Comparison of ENCODE assay signal across 1 cellular context in genomic region chr1:111139956-111140679, GRCh38.
A peak's percentile ranks its signal among the peaks of the same experiment; 100 is the strongest.
TF ChIP-seq lines count a peak whose summit lies in the region.

Gene CEPT1 (plus strand): TSS chr1:111140223. CDS start chr1:111147715, 7,492 bp downstream.
Gene DRAM2 (minus strand): TSS chr1:111140093. CDS start chr1:111131554, 8,539 bp downstream.

TF ChIP-seq in HepG2, 621 proteins besides CTCF, POLR2A, EP300 and RAD21 (continued from another document and continues in another):
- TF ChIP-seq NFE2L1 (CRISPR knock-in tag; IDR thresholded peaks at IDR 0.05; ENCODE audit: borderline replicate concordance) (no peak), CBX2 (IDR thresholded peaks at IDR 0.05; ENCODE audit: low read depth, low read length) (no peak), CBX2 (CRISPR knock-in tag; IDR thresholded peaks at IDR 0.05; ENCODE audit: low read depth) (no peak), CCAR2 (optimal IDR thresholded peaks at IDR 0.05; ENCODE audit: low read depth, low read length) (no peak), ZBTB20 (CRISPR knock-in tag; IDR thresholded peaks at IDR 0.05; ENCODE audit: borderline replicate concordance, low read depth) (no peak), MLX (CRISPR knock-in tag; IDR thresholded peaks at IDR 0.05) (no peak), ASH2L (IDR thresholded peaks at IDR 0.05; ENCODE audit: insufficient read length, low read depth, low read length) (peak; percentile 87), GATAD1 (CRISPR knock-in tag; IDR thresholded peaks at IDR 0.05) (peak; percentile 92), SALL1 (CRISPR knock-in tag; IDR thresholded peaks at IDR 0.05) (peak; percentile 58; the same call in 1 of the 2 replicates), ARNT (IDR thresholded peaks at IDR 0.05) (no peak), ZNF350 (CRISPR knock-in tag; IDR thresholded peaks at IDR 0.05; ENCODE audit: borderline replicate concordance, low read depth) (peak; percentile 72; the same call in 1 of the 2 replicates), HNF1B (CRISPR knock-in tag; IDR thresholded peaks at IDR 0.05) (peak; percentile 70), ZNF75D (CRISPR knock-in tag; IDR thresholded peaks at IDR 0.05; ENCODE audit: borderline replicate concordance) (no peak), JARID2 (CRISPR knock-in tag; IDR thresholded peaks at IDR 0.05; ENCODE audit: insufficient replicate concordance) (peak; percentile 22), ZNF557 (CRISPR knock-in tag; IDR thresholded peaks at IDR 0.05) (no peak), ELF3 (CRISPR knock-in tag; IDR thresholded peaks at IDR 0.05) (no peak; the same call in 1 of the 2 replicates), CHCHD3 (CRISPR knock-in tag; IDR thresholded peaks at IDR 0.05) (no peak), NFIB (CRISPR knock-in tag; IDR thresholded peaks at IDR 0.05; ENCODE audit: borderline replicate concordance) (no peak), ZNF282 (IDR thresholded peaks at IDR 0.05; ENCODE audit: partially characterized antibody) (no peak), SATB2 (CRISPR knock-in tag; IDR thresholded peaks at IDR 0.05) (no peak), HNRNPL (IDR thresholded peaks at IDR 0.05; ENCODE audit: low read depth, low read length) (peak; percentile 90), ZNF781 (CRISPR knock-in tag; IDR thresholded peaks at IDR 0.05; ENCODE audit: borderline replicate concordance, not compliant biosample characterization) (peak; percentile 28), ATF1 (CRISPR knock-in tag; IDR thresholded peaks at IDR 0.05) (no peak), MAFG (CRISPR knock-in tag; IDR thresholded peaks at IDR 0.05) (no peak), ZFAT (CRISPR knock-in tag; conservative IDR thresholded peaks at IDR 0.05) (no peak), HIVEP1 (CRISPR knock-in tag; IDR thresholded peaks at IDR 0.05) (peak; percentile 45; the same call in 1 of the 2 replicates), MTA1 (CRISPR knock-in tag; IDR thresholded peaks at IDR 0.05; ENCODE audit: borderline replicate concordance) (peak; percentile 50; the same call in 1 of the 2 replicates), SUZ12 (IDR thresholded peaks at IDR 0.05; ENCODE audit: low read depth, low read length) (no peak), RBM39 (IDR thresholded peaks at IDR 0.05; ENCODE audit: low read depth, low read length, poor library complexity, severe bottlenecking) (peak; percentile 67), MXD1 (CRISPR knock-in tag; IDR thresholded peaks at IDR 0.05) (peak; percentile 72), ZBTB44 (CRISPR knock-in tag; IDR thresholded peaks at IDR 0.05) (no peak), KLF12 (CRISPR knock-in tag; IDR thresholded peaks at IDR 0.05; ENCODE audit: borderline replicate concordance) (no peak), PCBP2 (optimal IDR thresholded peaks at IDR 0.05; ENCODE audit: low read depth, low read length, poor library complexity, severe bottlenecking) (no peak), ZNF704 (CRISPR knock-in tag; IDR thresholded peaks at IDR 0.05; ENCODE audit: borderline replicate concordance) (no peak), SSRP1 (CRISPR knock-in tag; IDR thresholded peaks at IDR 0.05) (no peak), CBX5 (CRISPR knock-in tag; IDR thresholded peaks at IDR 0.05; ENCODE audit: borderline replicate concordance) (no peak), ZNF460 (CRISPR knock-in tag; IDR thresholded peaks at IDR 0.05; ENCODE audit: borderline replicate concordance) (no peak), BRCA1 (CRISPR knock-in tag; IDR thresholded peaks at IDR 0.05) (no peak), ZBTB38 (CRISPR knock-in tag; IDR thresholded peaks at IDR 0.05) (no peak), HNRNPK (IDR thresholded peaks at IDR 0.05; ENCODE audit: low read depth, low read length, poor library complexity, severe bottlenecking) (peak; percentile 19), ATF3 (CRISPR knock-in tag; IDR thresholded peaks at IDR 0.05) (0 out of 2 replicates have a peak, but pooled peaks have one; percentile 16), ZNF547 (CRISPR knock-in tag; IDR thresholded peaks at IDR 0.05) (peak; percentile 68; the same call in 1 of the 2 replicates), RFX5 (IDR thresholded peaks at IDR 0.05; ENCODE audit: low read depth, low read length) (no peak), ZNF615 (CRISPR knock-in tag; IDR thresholded peaks at IDR 0.05; ENCODE audit: borderline replicate concordance) (no peak), ZNF644 (CRISPR knock-in tag; IDR thresholded peaks at IDR 0.05; ENCODE audit: low read depth) (no peak)
- TF ChIP-seq, protein P1, sequence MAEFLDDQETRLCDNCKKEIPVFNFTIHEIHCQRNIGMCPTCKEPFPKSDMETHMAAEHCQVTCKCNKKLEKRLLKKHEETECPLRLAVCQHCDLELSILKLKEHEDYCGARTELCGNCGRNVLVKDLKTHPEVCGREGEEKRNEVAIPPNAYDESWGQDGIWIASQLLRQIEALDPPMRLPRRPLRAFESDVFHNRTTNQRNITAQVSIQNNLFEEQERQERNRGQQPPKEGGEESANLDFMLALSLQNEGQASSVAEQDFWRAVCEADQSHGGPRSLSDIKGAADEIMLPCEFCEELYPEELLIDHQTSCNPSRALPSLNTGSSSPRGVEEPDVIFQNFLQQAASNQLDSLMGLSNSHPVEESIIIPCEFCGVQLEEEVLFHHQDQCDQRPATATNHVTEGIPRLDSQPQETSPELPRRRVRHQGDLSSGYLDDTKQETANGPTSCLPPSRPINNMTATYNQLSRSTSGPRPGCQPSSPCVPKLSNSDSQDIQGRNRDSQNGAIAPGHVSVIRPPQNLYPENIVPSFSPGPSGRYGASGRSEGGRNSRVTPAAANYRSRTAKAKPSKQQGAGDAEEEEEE (CRISPR knock-in tag; IDR thresholded peaks at IDR 0.05; ENCODE audit: borderline replicate concordance): no peak
- TF ChIP-seq, protein P2, sequence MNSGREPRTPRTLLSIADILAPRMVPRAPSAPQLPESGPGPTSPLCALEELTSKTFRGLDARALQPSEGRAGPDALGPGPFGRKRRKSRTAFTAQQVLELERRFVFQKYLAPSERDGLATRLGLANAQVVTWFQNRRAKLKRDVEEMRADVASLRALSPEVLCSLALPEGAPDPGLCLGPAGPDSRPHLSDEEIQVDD (CRISPR knock-in tag; IDR thresholded peaks at IDR 0.05; ENCODE audit: borderline replicate concordance): peak; percentile 80
- TF ChIP-seq, protein P3, sequence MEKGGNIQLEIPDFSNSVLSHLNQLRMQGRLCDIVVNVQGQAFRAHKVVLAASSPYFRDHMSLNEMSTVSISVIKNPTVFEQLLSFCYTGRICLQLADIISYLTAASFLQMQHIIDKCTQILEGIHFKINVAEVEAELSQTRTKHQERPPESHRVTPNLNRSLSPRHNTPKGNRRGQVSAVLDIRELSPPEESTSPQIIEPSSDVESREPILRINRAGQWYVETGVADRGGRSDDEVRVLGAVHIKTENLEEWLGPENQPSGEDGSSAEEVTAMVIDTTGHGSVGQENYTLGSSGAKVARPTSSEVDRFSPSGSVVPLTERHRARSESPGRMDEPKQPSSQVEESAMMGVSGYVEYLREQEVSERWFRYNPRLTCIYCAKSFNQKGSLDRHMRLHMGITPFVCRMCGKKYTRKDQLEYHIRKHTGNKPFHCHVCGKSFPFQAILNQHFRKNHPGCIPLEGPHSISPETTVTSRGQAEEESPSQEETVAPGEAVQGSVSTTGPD (CRISPR knock-in tag; IDR thresholded peaks at IDR 0.05): 0 out of 2 replicates have a peak, but pooled peaks have one; percentile 38
- TF ChIP-seq, protein P4, sequence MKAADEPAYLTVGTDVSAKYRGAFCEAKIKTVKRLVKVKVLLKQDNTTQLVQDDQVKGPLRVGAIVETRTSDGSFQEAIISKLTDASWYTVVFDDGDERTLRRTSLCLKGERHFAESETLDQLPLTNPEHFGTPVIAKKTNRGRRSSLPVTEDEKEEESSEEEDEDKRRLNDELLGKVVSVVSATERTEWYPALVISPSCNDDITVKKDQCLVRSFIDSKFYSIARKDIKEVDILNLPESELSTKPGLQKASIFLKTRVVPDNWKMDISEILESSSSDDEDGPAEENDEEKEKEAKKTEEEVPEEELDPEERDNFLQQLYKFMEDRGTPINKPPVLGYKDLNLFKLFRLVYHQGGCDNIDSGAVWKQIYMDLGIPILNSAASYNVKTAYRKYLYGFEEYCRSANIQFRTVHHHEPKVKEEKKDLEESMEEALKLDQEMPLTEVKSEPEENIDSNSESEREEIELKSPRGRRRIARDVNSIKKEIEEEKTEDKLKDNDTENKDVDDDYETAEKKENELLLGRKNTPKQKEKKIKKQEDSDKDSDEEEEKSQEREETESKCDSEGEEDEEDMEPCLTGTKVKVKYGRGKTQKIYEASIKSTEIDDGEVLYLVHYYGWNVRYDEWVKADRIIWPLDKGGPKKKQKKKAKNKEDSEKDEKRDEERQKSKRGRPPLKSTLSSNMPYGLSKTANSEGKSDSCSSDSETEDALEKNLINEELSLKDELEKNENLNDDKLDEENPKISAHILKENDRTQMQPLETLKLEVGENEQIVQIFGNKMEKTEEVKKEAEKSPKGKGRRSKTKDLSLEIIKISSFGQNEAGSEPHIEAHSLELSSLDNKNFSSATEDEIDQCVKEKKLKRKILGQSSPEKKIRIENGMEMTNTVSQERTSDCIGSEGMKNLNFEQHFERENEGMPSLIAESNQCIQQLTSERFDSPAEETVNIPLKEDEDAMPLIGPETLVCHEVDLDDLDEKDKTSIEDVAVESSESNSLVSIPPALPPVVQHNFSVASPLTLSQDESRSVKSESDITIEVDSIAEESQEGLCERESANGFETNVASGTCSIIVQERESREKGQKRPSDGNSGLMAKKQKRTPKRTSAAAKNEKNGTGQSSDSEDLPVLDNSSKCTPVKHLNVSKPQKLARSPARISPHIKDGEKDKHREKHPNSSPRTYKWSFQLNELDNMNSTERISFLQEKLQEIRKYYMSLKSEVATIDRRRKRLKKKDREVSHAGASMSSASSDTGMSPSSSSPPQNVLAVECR (CRISPR knock-in tag; IDR thresholded peaks at IDR 0.05; ENCODE audit: borderline replicate concordance): peak; percentile 81
- TF ChIP-seq, protein P5, sequence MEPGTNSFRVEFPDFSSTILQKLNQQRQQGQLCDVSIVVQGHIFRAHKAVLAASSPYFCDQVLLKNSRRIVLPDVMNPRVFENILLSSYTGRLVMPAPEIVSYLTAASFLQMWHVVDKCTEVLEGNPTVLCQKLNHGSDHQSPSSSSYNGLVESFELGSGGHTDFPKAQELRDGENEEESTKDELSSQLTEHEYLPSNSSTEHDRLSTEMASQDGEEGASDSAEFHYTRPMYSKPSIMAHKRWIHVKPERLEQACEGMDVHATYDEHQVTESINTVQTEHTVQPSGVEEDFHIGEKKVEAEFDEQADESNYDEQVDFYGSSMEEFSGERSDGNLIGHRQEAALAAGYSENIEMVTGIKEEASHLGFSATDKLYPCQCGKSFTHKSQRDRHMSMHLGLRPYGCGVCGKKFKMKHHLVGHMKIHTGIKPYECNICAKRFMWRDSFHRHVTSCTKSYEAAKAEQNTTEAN (CRISPR knock-in tag; conservative IDR thresholded peaks at IDR 0.05): no peak
- TF ChIP-seq, protein P6, sequence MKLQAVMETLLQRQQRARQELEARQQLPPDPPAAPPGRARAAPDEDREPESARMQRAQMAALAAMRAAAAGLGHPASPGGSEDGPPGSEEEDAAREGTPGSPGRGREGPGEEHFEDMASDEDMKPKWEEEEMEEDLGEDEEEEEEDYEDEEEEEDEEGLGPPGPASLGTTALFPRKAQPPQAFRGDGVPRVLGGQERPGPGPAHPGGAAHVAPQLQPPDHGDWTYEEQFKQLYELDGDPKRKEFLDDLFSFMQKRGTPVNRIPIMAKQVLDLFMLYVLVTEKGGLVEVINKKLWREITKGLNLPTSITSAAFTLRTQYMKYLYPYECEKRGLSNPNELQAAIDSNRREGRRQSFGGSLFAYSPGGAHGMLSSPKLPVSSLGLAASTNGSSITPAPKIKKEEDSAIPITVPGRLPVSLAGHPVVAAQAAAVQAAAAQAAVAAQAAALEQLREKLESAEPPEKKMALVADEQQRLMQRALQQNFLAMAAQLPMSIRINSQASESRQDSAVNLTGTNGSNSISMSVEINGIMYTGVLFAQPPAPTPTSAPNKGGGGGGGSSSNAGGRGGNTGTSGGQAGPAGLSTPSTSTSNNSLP (IDR thresholded peaks at IDR 0.05; ENCODE audit: low read depth, low read length): no peak
